ENCODE assay signal across 19 cellular contexts in genomic region chr5:51242453-51242852, GRCh38.
"Had no signal": no experiment of that assay in that cellular context is flagged by ENCODE, and none has a peak within 500 bp of the region (broad histone marks: within the 10 kb centered on the region; RNA-seq: fewer than 3 reads in every experiment).

No MANE protein-coding gene starts in this region.

- H3K4me1 ChIP-seq: parathyroid adenoma had no signal

- H3K27ac ChIP-seq: cardiac muscle cell, dorsolateral prefrontal cortex, parathyroid adenoma, thoracic aorta had no signal

- ATAC-seq: activated CD4-positive, alpha-beta T cell treated with anti-CD3 and anti-CD28 coated beads for 36 hours; activated T-cell treated with anti-CD3 and anti-CD28 coated beads, Interleukin-2, amount 50 U/mL, for 4 hours; left lobe of liver; mucosa of descending colon; naive thymus-derived CD8-positive, alpha-beta T cell; stimulated activated effector memory CD8-positive, alpha-beta T cell treated with anti-CD3 and anti-CD28 coated beads, Interleukin-12 subunit alpha, Interleukin-12 subunit beta, amount 100 ng/mL, for 72 hours had no signal

- H3K36me3 ChIP-seq: cardiac muscle cell, thoracic aorta had no signal

- FAIRE-seq: astrocyte, islet of Langerhans had no signal

- DNase-seq: activated CD4-positive, alpha-beta memory T cell treated with anti-CD3 and anti-CD28 coated beads for 36 hours; activated CD4-positive, alpha-beta T cell treated with anti-CD3 and anti-CD28 coated beads for 36 hours; activated effector memory CD4-positive, alpha-beta T cell treated with Interleukin-2 at 50 U/mL for 16 hours; activated naive CD4-positive, alpha-beta T cell treated with anti-CD3 and anti-CD28 coated beads, Interleukin-2, amount 50 U/mL, for 16 hours; activated T-cell treated with anti-CD3 and anti-CD28 coated beads, Interleukin-2, amount 50 U/mL, for 4 hours; dorsolateral prefrontal cortex; endodermal cell; mammary epithelial cell; mucosa of descending colon; naive thymus-derived CD8-positive, alpha-beta T cell; stimulated activated CD4-positive, alpha-beta T cell treated with anti-CD3 and anti-CD28 coated beads, Interleukin-12 subunit alpha, Interleukin-12 subunit beta, amount 100 ng/mL, for 4 hours; stimulated activated CD4-positive, alpha-beta T cell treated with anti-CD3 and anti-CD28 coated beads, Interleukin-2, amount 100 ng/mL, for 24 hours had no signal

- H3K27me3 ChIP-seq: cardiac muscle cell, dorsolateral prefrontal cortex had no signal

- H3K9me3 ChIP-seq: mucosa of descending colon, thoracic aorta had no signal

- H3K9ac ChIP-seq: parathyroid adenoma had no signal

- H2AFZ ChIP-seq: parathyroid adenoma had no signal

- H3K79me2 ChIP-seq: parathyroid adenoma had no signal

- H3K4me3 ChIP-seq: cardiac muscle cell, dorsolateral prefrontal cortex, mucosa of descending colon, thoracic aorta had no signal
